Comparison of ENCODE assay signal across 1 cellular context in the genomic region with DNA sequence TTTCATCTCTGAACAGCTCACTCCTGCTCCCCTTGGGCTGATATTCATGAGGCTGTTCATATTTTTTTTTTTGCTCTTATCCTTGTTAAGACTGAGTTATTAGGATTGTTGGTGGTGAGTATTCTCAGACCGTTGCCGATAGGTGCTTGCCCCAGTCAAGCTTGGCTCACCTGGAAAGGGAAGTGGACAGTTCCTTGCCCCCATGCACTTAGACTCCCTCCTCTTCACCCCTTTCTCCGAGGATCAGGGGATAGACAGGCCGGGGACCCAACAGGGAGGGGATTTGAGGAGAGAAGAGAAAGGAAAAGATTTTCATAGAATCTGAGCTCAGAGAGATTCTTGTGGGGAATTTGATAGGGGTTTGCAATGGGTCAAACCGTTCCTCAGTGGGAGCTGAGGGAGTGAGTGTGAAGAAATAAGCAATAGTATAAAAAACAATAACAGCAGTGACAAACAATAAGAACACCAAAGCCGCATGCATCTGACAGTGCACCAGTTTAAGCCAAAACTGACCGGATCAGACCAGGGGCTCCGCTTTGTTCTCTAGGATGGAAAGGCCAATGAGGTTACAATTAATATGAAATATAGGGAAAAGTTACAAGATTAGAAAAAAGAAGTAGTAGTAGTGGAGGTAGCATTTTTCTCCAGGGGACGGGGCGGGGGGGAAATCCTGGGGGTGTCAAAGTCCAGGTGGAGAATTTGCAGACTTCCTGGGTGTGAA.
TF ChIP-seq lines count a peak whose summit lies in the region.

No MANE protein-coding gene starts in this region.

TF ChIP-seq in H1, 55 proteins besides CTCF, POLR2A, EP300 and RAD21:
- TF ChIP-seq RNF2 (IDR thresholded peaks at IDR 0.05; ENCODE audit: borderline replicate concordance, low read depth, low read length, missing control alignments, poor library complexity, severe bottlenecking) (peak; percentile 62), CREB1 (IDR thresholded peaks at IDR 0.05) (no peak), SP2 (IDR thresholded peaks at IDR 0.05; ENCODE audit: low read length) (no peak), SUZ12 (IDR thresholded peaks at IDR 0.05; ENCODE audit: low read length) (peak; percentile 10; the same call in 1 of the 2 replicates)
